In the genomic region with DNA sequence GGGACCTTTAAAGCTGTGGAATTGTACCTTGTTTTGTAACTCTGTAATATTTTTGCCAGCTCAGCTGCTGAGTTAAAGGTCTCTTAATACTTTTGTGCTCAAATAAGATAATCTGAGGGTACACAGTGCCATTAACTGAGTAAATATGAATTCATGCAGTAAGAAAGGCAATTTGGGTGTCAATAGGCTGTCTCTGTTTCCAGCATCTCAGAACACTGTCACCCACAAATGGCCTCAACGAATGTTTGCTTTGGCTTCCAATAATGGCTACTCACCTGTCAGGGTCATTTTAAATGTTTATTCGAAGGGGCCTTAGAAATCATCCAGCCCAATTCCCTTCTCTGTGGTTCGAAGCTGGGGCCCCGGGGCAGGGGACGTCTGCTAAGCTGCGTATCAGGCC, we compare ENCODE assay signal across 11 cellular contexts.
"Had no signal": no experiment of that assay in that cellular context is flagged by ENCODE, and none has a peak within 500 bp of the region (broad histone marks: within the 10 kb centered on the region; RNA-seq: fewer than 3 reads in every experiment).

No MANE protein-coding gene starts in this region.

- H3K9me3 Mint-ChIP-seq: activated B cell treated with CpG ODN at 0.5 μM for 24 hours; activated CD4-positive, alpha-beta T cell treated with anti-CD3 and anti-CD28 coated beads, Interleukin-2, amount 10 ng/mL, durations not matched to agents 24 days and 14 days; brain; central memory CD8-positive, alpha-beta T cell; stimulated activated naive CD8-positive, alpha-beta T cell treated with anti-CD3 and anti-CD28 coated beads, Interleukin-15, amount 100 ng/mL, for 72 hours had no signal

- H3K4me3 ChIP-seq: gastrocnemius medialis, testis had no signal

- H3K4me3 Mint-ChIP-seq: activated B cell treated with CpG ODN at 0.5 μM for 24 hours; activated CD4-positive, alpha-beta T cell treated with anti-CD3 and anti-CD28 coated beads, Interleukin-2, amount 10 ng/mL, durations not matched to agents 24 days and 14 days; brain; central memory CD8-positive, alpha-beta T cell; stimulated activated naive CD8-positive, alpha-beta T cell treated with anti-CD3 and anti-CD28 coated beads, Interleukin-15, amount 100 ng/mL, for 72 hours had no signal

- ATAC-seq: gastrocnemius medialis; stimulated activated naive CD8-positive, alpha-beta T cell treated with anti-CD3 and anti-CD28 coated beads, Interleukin-15, amount 100 ng/mL, for 72 hours had no signal

- DNase-seq: activated B cell treated with CpG ODN at 0.5 μM for 24 hours; activated CD4-positive, alpha-beta T cell treated with anti-CD3 and anti-CD28 coated beads, Interleukin-2, amount 10 ng/mL, durations not matched to agents 24 days and 14 days; activated naive CD4-positive, alpha-beta T cell treated with anti-CD3 and anti-CD28 coated beads, Interleukin-2, amount 50 U/mL, for 16 hours; effector memory CD4-positive, alpha-beta T cell; gastrocnemius medialis; mesendoderm; stimulated activated CD4-positive, alpha-beta T cell treated with anti-CD3 and anti-CD28 coated beads, Interleukin-4, amount 100 ng/mL, for 4 hours; stimulated activated naive CD8-positive, alpha-beta T cell treated with anti-CD3 and anti-CD28 coated beads, Interleukin-15, amount 100 ng/mL, for 72 hours; testis had no signal

- H3K27ac Mint-ChIP-seq: activated B cell treated with CpG ODN at 0.5 μM for 24 hours; activated CD4-positive, alpha-beta T cell treated with anti-CD3 and anti-CD28 coated beads, Interleukin-2, amount 10 ng/mL, durations not matched to agents 24 days and 14 days; stimulated activated naive CD8-positive, alpha-beta T cell treated with anti-CD3 and anti-CD28 coated beads, Interleukin-15, amount 100 ng/mL, for 72 hours had no signal

- H3K4me1 ChIP-seq: gastrocnemius medialis, testis had no signal

- H3K27ac ChIP-seq: gastrocnemius medialis, testis had no signal

- H3K9me3 ChIP-seq: gastrocnemius medialis, testis had no signal

- H3K27me3 Mint-ChIP-seq: activated CD4-positive, alpha-beta T cell treated with anti-CD3 and anti-CD28 coated beads, Interleukin-2, amount 10 ng/mL, durations not matched to agents 24 days and 14 days; brain; central memory CD8-positive, alpha-beta T cell; stimulated activated naive CD8-positive, alpha-beta T cell treated with anti-CD3 and anti-CD28 coated beads, Interleukin-15, amount 100 ng/mL, for 72 hours had no signal

- H3K4me1 Mint-ChIP-seq: activated CD4-positive, alpha-beta T cell treated with anti-CD3 and anti-CD28 coated beads, Interleukin-2, amount 10 ng/mL, durations not matched to agents 24 days and 14 days; stimulated activated naive CD8-positive, alpha-beta T cell treated with anti-CD3 and anti-CD28 coated beads, Interleukin-15, amount 100 ng/mL, for 72 hours had no signal

- H3K27me3 ChIP-seq: gastrocnemius medialis, testis had no signal
